In genomic region chr5:17276445-17276844, GRCh38 we compare ENCODE assay signal across 14 cellular contexts. TPM values are rescaled to one million over a fixed set of nuclear protein-coding genes. Genes with fewer than 3 reads are reported as not detected.
DNase-seq lines count a peak whose midpoint lies in the region; ATAC-seq, FAIRE-seq and TF ChIP-seq lines count a peak whose summit lies in the region.
"Had no signal": no experiment of that assay in that cellular context is flagged by ENCODE, and none has a peak within 500 bp of the region (broad histone marks: within the 10 kb centered on the region; RNA-seq: fewer than 3 reads in every experiment).

No MANE protein-coding gene starts in this region.

- DNase-seq in kidney: no peak
- no peak for DNase-seq in DMS53 (lab: John Stamatoyannopoulos, UW)
- DNase-seq in activated CD4-positive, alpha-beta T cell treated with anti-CD3 and anti-CD28 coated beads for 48 hours: no peak
- no peak for DNase-seq in HepG2 (ENCODE audit: low spot score)
- DNase-seq: brain microvascular endothelial cell, IMR-90, NCI-H2081 treated with DMSO at 0.1 percent for 48 hours had no signal

- no peaks in the 10 kb centered on the region for H3K36me3 ChIP-seq in kidney (ENCODE audit: control insufficient read depth in 1 of 2, insufficient read depth in 2 of 2, low read length in 2 of 2)
- no peaks in the 10 kb centered on the region for H3K36me3 ChIP-seq in HepG2 (replicated peaks in 1 of 2; ENCODE audit: control insufficient read depth in 1 of 2, insufficient read depth in 2 of 2, low read length in 2 of 2)

- TF ChIP-seq CTCF in kidney (IDR thresholded peaks at IDR 0.05; ENCODE audit: borderline replicate concordance, extremely low read depth, insufficient read depth) (no peak), HepG2 (CRISPR knock-in tag; IDR thresholded peaks at IDR 0.05) (no peak)

- no peak for TF ChIP-seq POLR2A in HepG2 (IDR thresholded peaks at IDR 0.05; ENCODE audit: insufficient read depth in 1 of 2, low read depth in 2 of 2, low read length in 2 of 2)

- peaks cover 3% of the 10 kb centered on the region for H3K9me3 Mint-ChIP-seq in stimulated activated memory B cell treated with anti-CD40 and anti-IgM and Interleukin-4, amounts not matched to agents 10 μg/mL and 1 μg/mL and 100 μg/mL, for 72 hours
- H3K9me3 Mint-ChIP-seq: activated T-helper 1 cell treated with anti-CD3 and anti-CD28 coated beads, Interleukin-12 subunit alpha, Interleukin-12 subunit beta, Interleukin-2, Interleukin-4 antibody, amounts not matched to agents 30 ng/mL and 10 ng/mL and 1 ng/mL, durations not matched to agents 14 hours and 24 hours and 36 hours had no signal

- H3K4me3 Mint-ChIP-seq in stimulated activated memory B cell treated with anti-CD40 and anti-IgM and Interleukin-4, amounts not matched to agents 10 μg/mL and 1 μg/mL and 100 μg/mL, for 72 hours: peak overlapping the region; percentile 2
- H3K4me3 Mint-ChIP-seq: activated T-helper 1 cell treated with anti-CD3 and anti-CD28 coated beads, Interleukin-12 subunit alpha, Interleukin-12 subunit beta, Interleukin-2, Interleukin-4 antibody, amounts not matched to agents 30 ng/mL and 10 ng/mL and 1 ng/mL, durations not matched to agents 14 hours and 24 hours and 36 hours had no signal

- TF ChIP-seq RAD21 in HepG2 (CRISPR knock-in tag; IDR thresholded peaks at IDR 0.05): no peak

- H3K27me3 Mint-ChIP-seq in stimulated activated memory B cell treated with anti-CD40 and anti-IgM and Interleukin-4, amounts not matched to agents 10 μg/mL and 1 μg/mL and 100 μg/mL, for 72 hours: no peaks in the 10 kb centered on the region

- H3K36me3 Mint-ChIP-seq in stimulated activated memory B cell treated with anti-CD40 and anti-IgM and Interleukin-4, amounts not matched to agents 10 μg/mL and 1 μg/mL and 100 μg/mL, for 72 hours: peaks cover 47% of the 10 kb centered on the region

- WGBS in HepG2 (ENCODE audit: low lambda C conversion rate): 33% methylated on average over 3 of the region's 3 CpGs

- H3K4me2 ChIP-seq in HepG2 (ENCODE audit: low read depth, low read length): no peak overlapping the region

- no peaks in the 10 kb centered on the region for H3K27me3 ChIP-seq in HepG2 (ENCODE audit: control insufficient read depth in 1 of 2, insufficient read depth in 2 of 2, low read length in 2 of 2)
- H3K27me3 ChIP-seq: brain microvascular endothelial cell, tibial nerve had no signal

- H3K4me1 ChIP-seq in kidney (ENCODE audit: control insufficient read depth in 1 of 2, insufficient read depth in 1 of 2, low read depth in 1 of 2, low read length in 2 of 2): no peaks in the 10 kb centered on the region
- H3K4me1 ChIP-seq in HepG2 (ENCODE audit: insufficient read depth, low read length): no peaks in the 10 kb centered on the region
- H3K4me1 ChIP-seq: tibial nerve had no signal

- no peak for TF ChIP-seq EP300 in HepG2 (IDR thresholded peaks at IDR 0.05; ENCODE audit: low read depth in 2 of 2, low read length in 2 of 2)
- no peak for TF ChIP-seq EP300 in HepG2 (CRISPR knock-in tag; IDR thresholded peaks at IDR 0.05; ENCODE audit: borderline replicate concordance)

- FAIRE-seq in kidney (lab: Jason Lieb, UNC): no peak
- FAIRE-seq in HepG2 (lab: Jason Lieb, UNC): no peak
- FAIRE-seq: RCC 7860 had no signal

- BruUV-seq in HepG2 (replicated peaks; lab: Mats Ljungman, UMichigan): no TSS peak

- H2AFZ ChIP-seq in HepG2 (ENCODE audit: low read length): no peak overlapping the region

- H3K27ac ChIP-seq in kidney (ENCODE audit: low read depth in 2 of 2, low read length in 2 of 2) (no peak overlapping the region), HepG2 (ENCODE audit: extremely low read length, insufficient read depth, low read length) (no peak overlapping the region)
- H3K27ac ChIP-seq: brain microvascular endothelial cell, tibial nerve had no signal

- POLR2A ChIA-PET in HepG2 (lab: Yijun Ruan, JAX): no interaction called here

- no peaks in the 10 kb centered on the region for H3K79me2 ChIP-seq in HepG2 (ENCODE audit: insufficient read depth, low read length)

- peak overlapping the region; percentile 87 for H3K27ac Mint-ChIP-seq in stimulated activated memory B cell treated with anti-CD40 and anti-IgM and Interleukin-4, amounts not matched to agents 10 μg/mL and 1 μg/mL and 100 μg/mL, for 72 hours
- H3K27ac Mint-ChIP-seq: activated T-helper 1 cell treated with anti-CD3 and anti-CD28 coated beads, Interleukin-12 subunit alpha, Interleukin-12 subunit beta, Interleukin-2, Interleukin-4 antibody, amounts not matched to agents 30 ng/mL and 10 ng/mL and 1 ng/mL, durations not matched to agents 14 hours and 24 hours and 36 hours had no signal

- H3K9ac ChIP-seq in kidney (ENCODE audit: low read length in 2 of 2): no peak overlapping the region
- no peak overlapping the region for H3K9ac ChIP-seq in HepG2 (ENCODE audit: insufficient read depth, low read depth, low read length)

- ATAC-seq in GM19025 (IDR thresholded peaks at IDR 0.05; ENCODE audit: low read depth, unreplicated experiment) (peak; percentile 40), GM21786 (IDR thresholded peaks at IDR 0.05; ENCODE audit: unreplicated experiment) (peak; percentile 65), HG03196 (IDR thresholded peaks at IDR 0.05; ENCODE audit: unreplicated experiment) (peak; percentile 52), HepG2 (no peak)
- peak; percentile 76 for ATAC-seq in stimulated activated memory B cell treated with anti-CD40 and anti-IgM and Interleukin-4, amounts not matched to agents 10 μg/mL and 1 μg/mL and 100 μg/mL, for 72 hours

- no peaks in the 10 kb centered on the region for H4K20me1 ChIP-seq in HepG2 (ENCODE audit: insufficient read depth, low read length)

- in situ Hi-C loops in HepG2 (cut with HindIII; ENCODE audit: extremely low pct_ligation_motif_present, low pct_unique_long_range_greater_than_20kb): no loop called here

- intact Hi-C loops in kidney (cut with DNase I) (no loop called here), HepG2 (cut with micrococcal nuclease; ENCODE audit: unreplicated experiment) (no loop called here)

- H3K4me1 Mint-ChIP-seq in stimulated activated memory B cell treated with anti-CD40 and anti-IgM and Interleukin-4, amounts not matched to agents 10 μg/mL and 1 μg/mL and 100 μg/mL, for 72 hours: peaks cover 68% of the 10 kb centered on the region

- H3K9me3 ChIP-seq in kidney (ENCODE audit: control insufficient read depth in 1 of 2, low read length in 2 of 2) (no peaks in the 10 kb centered on the region), HepG2 (ENCODE audit: low read length) (no peaks in the 10 kb centered on the region)
- H3K9me3 ChIP-seq: tibial nerve had no signal

- no peak overlapping the region for H3K4me3 ChIP-seq in kidney (ENCODE audit: low read length in 2 of 2)
- H3K4me3 ChIP-seq in HepG2 (replicated peaks in 1 of 3; ENCODE audit: insufficient read depth in 1 of 3, low read depth in 2 of 3, low read length in 3 of 3): no peak overlapping the region
- H3K4me3 ChIP-seq: tibial nerve had no signal

- CTCF ChIA-PET in HepG2 (lab: Yijun Ruan, JAX; ENCODE audit: low intra/inter-chr PET ratio, low total read pairs): no interaction called here

TF ChIP-seq in HepG2, 621 proteins besides CTCF, POLR2A, EP300 and RAD21 (continues in another document):
- TF ChIP-seq NFE2 (CRISPR knock-in tag; IDR thresholded peaks at IDR 0.05) (no peak), AGO2 (optimal IDR thresholded peaks at IDR 0.05; ENCODE audit: low read depth, low read length) (no peak), IRF1 (CRISPR knock-in tag; IDR thresholded peaks at IDR 0.05; ENCODE audit: low read depth) (no peak), SP2 (CRISPR knock-in tag; IDR thresholded peaks at IDR 0.05) (no peak), IRF2 (CRISPR knock-in tag; IDR thresholded peaks at IDR 0.05) (no peak)

RNA-seq across cellular contexts. Expression of gene BASP1, which starts 59.0 kb away (rescaled TPM):
- total RNA-seq in kidney: 12.5 TPM
- 5.1 TPM for polyA plus RNA-seq in kidney (ENCODE audit: insufficient read depth, low read depth, low replicate concordance)
- total RNA-seq in HepG2 (2016; rRNA removed; fragmentation: Illumina TruSeq; extraction: Trizol): not detected in 2 replicates
- total RNA-seq in HepG2 (2016; cell fraction: cytosol; rRNA removed; fragmentation: Illumina TruSeq; extraction: Trizol; ENCODE audit: low read depth): not detected in 2 replicates
- total RNA-seq in HepG2 (2016; cell fraction: insoluble cytoplasmic fraction; rRNA removed; fragmentation: Illumina TruSeq; extraction: Trizol): not detected in 2 replicates
- not detected in 2 replicates for total RNA-seq in HepG2 (2016; cell fraction: membrane; rRNA removed; fragmentation: Illumina TruSeq; extraction: Trizol)
- not detected in 2 replicates for total RNA-seq in HepG2 (2016; cell fraction: nucleus; rRNA removed; fragmentation: Illumina TruSeq; extraction: Trizol)
- polyA plus RNA-seq in HepG2 (2011; rRNA removed): 0.04 TPM in 1 of 2 replicates, not detected in the other
- 0.04 and 0.05 TPM in 2 replicates for polyA plus RNA-seq in HepG2 (2011; cell fraction: cytosol; rRNA removed)
- polyA plus RNA-seq in HepG2 (2011; cell fraction: nucleus; rRNA removed): not detected in 2 replicates
- polyA plus RNA-seq in HepG2 (2012): not detected in 2 replicates
- not detected in 2 replicates for polyA plus RNA-seq in HepG2 (2016; cell fraction: cytosol; fragmentation: Illumina TruSeq; extraction: Trizol; ENCODE audit: low read depth)
- polyA plus RNA-seq in HepG2 (2016; cell fraction: insoluble cytoplasmic fraction; fragmentation: Illumina TruSeq; extraction: Trizol; ENCODE audit: low read depth): not detected in 2 replicates
- not detected in 2 replicates for polyA plus RNA-seq in HepG2 (2016; cell fraction: membrane; fragmentation: Illumina TruSeq; extraction: Trizol; ENCODE audit: low read depth)
- not detected in 2 replicates for polyA plus RNA-seq in HepG2 (2016; cell fraction: nucleus; fragmentation: Illumina TruSeq; extraction: Trizol; ENCODE audit: insufficient read depth, low read depth)
- 101 TPM in 1 of 2 replicates, not detected in the other for polyA minus RNA-seq in HepG2 (2011; rRNA and poly(A)+ RNA removed; ENCODE audit: low replicate concordance)
- 1.3 and 3.1 TPM in 2 replicates for polyA minus RNA-seq in HepG2 (2011; cell fraction: cytosol; rRNA and poly(A)+ RNA removed)
- 1.1 and 1.8 TPM in 2 replicates for polyA minus RNA-seq in HepG2 (2011; cell fraction: nucleus; rRNA and poly(A)+ RNA removed)

Comparison
In these comparisons a context has a peak if more than half of its experiments do, and no peak if none do; other contexts are left out.
1. RNA of gene BASP1, which starts 59.0 kb away (total RNA-seq): 12.5 TPM in kidney (single experiment); not detected in HepG2; every median in the first group is over 10 times any median in the second.